ENCODE assay signal across 11 cellular contexts in genomic region chr12:117498880-117499279, GRCh38.
"Had no signal": no experiment of that assay in that cellular context is flagged by ENCODE, and none has a peak within 500 bp of the region (broad histone marks: within the 10 kb centered on the region; RNA-seq: fewer than 3 reads in every experiment).

No MANE protein-coding gene starts in this region.

- H3K9me3 ChIP-seq: HAP-1 had no signal

- H3K27ac ChIP-seq: GM23248 had no signal

- DNase-seq: GM23248, GOT3, H7, H9, HCEC 1CT, HFFc6 had no signal

- H3K9ac ChIP-seq: GM23248 had no signal

- H3K4me2 ChIP-seq: GM23338 had no signal

- H3K4me3 ChIP-seq: GM23248, GM23338, HAP-1 had no signal

- H3K4me1 ChIP-seq: HAP-1 had no signal

- ATAC-seq: HCT116 had no signal

- H2AFZ ChIP-seq: GM23248, GM23338 had no signal

- FAIRE-seq: H1, H54 had no signal

- H3K36me3 ChIP-seq: HAP-1 had no signal
